In the genomic region with DNA sequence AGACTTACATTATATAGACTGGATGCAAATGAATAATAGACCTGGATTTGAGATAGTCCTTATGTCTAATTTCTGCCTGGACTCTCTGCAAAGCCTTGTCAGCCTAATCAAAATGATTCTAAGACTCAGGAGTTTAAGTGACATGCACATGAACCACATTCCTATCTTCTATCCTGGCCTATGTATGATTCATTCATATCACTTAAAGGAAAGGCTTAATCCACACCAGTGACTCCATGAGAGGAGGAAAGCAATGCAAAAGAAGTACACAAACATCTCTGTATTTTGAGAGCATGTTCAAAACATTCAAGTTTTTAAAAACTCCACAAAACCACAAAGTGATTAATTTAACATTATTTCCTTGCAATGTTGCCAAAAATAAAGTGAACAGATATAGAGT, we compare ENCODE assay signal across 25 cellular contexts.
"Had no signal": no experiment of that assay in that cellular context is flagged by ENCODE, and none has a peak within 500 bp of the region (broad histone marks: within the 10 kb centered on the region; RNA-seq: fewer than 3 reads in every experiment).

No MANE protein-coding gene starts in this region.

- H3K9me3 ChIP-seq: mucosa of descending colon, prostate gland, right atrium auricular region, transverse colon, vagina had no signal

- H3K9me3 Mint-ChIP-seq: activated naive CD4-positive, alpha-beta T cell treated with anti-CD3 and anti-CD28 coated beads, Interleukin-2, amount 50 U/mL, for 72 hours; activated T-cell treated with anti-CD3 and anti-CD28 coated beads, Interleukin-2, amount 50 U/mL, for 72 hours; memory B cell; naive B cell; neural crest cell; stimulated activated naive CD8-positive, alpha-beta T cell treated with anti-CD3 and anti-CD28 coated beads, Interleukin-15, Interleukin-2, amounts not matched to agents 100 ng/mL and 50 ng/mL, for 24 hours had no signal

- H3K27ac ChIP-seq: brain microvascular endothelial cell, coronary artery, prostate gland, right atrium auricular region, skin epidermis, transverse colon, vagina, VCaP had no signal

- ATAC-seq: activated naive CD4-positive, alpha-beta T cell treated with anti-CD3 and anti-CD28 coated beads, Interleukin-2, amount 50 U/mL, for 72 hours; activated T-cell treated with anti-CD3 and anti-CD28 coated beads, Interleukin-2, amount 50 U/mL, for 72 hours; mucosa of descending colon had no signal

- H3K27ac Mint-ChIP-seq: activated naive CD4-positive, alpha-beta T cell treated with anti-CD3 and anti-CD28 coated beads, Interleukin-2, amount 50 U/mL, for 72 hours; activated T-cell treated with anti-CD3 and anti-CD28 coated beads, Interleukin-2, amount 50 U/mL, for 72 hours; memory B cell; stimulated activated naive CD8-positive, alpha-beta T cell treated with anti-CD3 and anti-CD28 coated beads, Interleukin-15, Interleukin-2, amounts not matched to agents 100 ng/mL and 50 ng/mL, for 24 hours had no signal

- H3K4me1 Mint-ChIP-seq: memory B cell, naive B cell had no signal

- H3K4me1 ChIP-seq: prostate gland, right atrium auricular region, transverse colon had no signal

- H3K27me3 ChIP-seq: brain microvascular endothelial cell, right atrium auricular region, transverse colon, vagina had no signal

- H3K4me3 ChIP-seq: coronary artery, mucosa of descending colon, prostate gland, right atrium auricular region, skin epidermis, transverse colon, vagina had no signal

- DNase-seq: activated CD4-positive, CD25-positive, alpha-beta regulatory T cell treated with anti-CD3 and anti-CD28 coated beads, Interleukin-2, amount 50 U/mL, for 72 hours; activated CD8-positive, alpha-beta memory T cell treated with anti-CD3 and anti-CD28 coated beads for 24 hours; activated CD8-positive, alpha-beta memory T cell treated with anti-CD3 and anti-CD28 coated beads, Interleukin-2, amount 50 U/mL, for 48 hours; activated gamma-delta T cell; activated T-cell treated with anti-CD3 and anti-CD28 coated beads, Interleukin-2, amount 50 U/mL, for 72 hours; amygdala; brain microvascular endothelial cell; central memory CD4-positive, alpha-beta T cell; erythroblast; mucosa of descending colon; naive B cell; stimulated activated CD4-positive, alpha-beta T cell treated with anti-CD3 and anti-CD28 coated beads, Interleukin-15, amount 100 ng/mL, for 24 hours; stimulated activated CD4-positive, alpha-beta T cell treated with anti-CD3 and anti-CD28 coated beads, Interleukin-2, amount 100 ng/mL, for 48 hours; T-helper 2 cell; transverse colon had no signal

- H3K27me3 Mint-ChIP-seq: memory B cell; naive B cell; stimulated activated naive CD8-positive, alpha-beta T cell treated with anti-CD3 and anti-CD28 coated beads, Interleukin-15, Interleukin-2, amounts not matched to agents 100 ng/mL and 50 ng/mL, for 24 hours had no signal

- H3K36me3 Mint-ChIP-seq: activated naive CD4-positive, alpha-beta T cell treated with anti-CD3 and anti-CD28 coated beads, Interleukin-2, amount 50 U/mL, for 72 hours had no signal

- H3K36me3 ChIP-seq: brain microvascular endothelial cell, prostate gland, right atrium auricular region, transverse colon, vagina had no signal

- H3K4me3 Mint-ChIP-seq: activated T-cell treated with anti-CD3 and anti-CD28 coated beads, Interleukin-2, amount 50 U/mL, for 72 hours; memory B cell; neural crest cell; stimulated activated naive CD8-positive, alpha-beta T cell treated with anti-CD3 and anti-CD28 coated beads, Interleukin-15, Interleukin-2, amounts not matched to agents 100 ng/mL and 50 ng/mL, for 24 hours had no signal
